Comparison of ENCODE assay signal across 20 cellular contexts in genomic region chr11:813440-814096, GRCh38. TPM values are rescaled to one million over a fixed set of nuclear protein-coding genes. Genes with fewer than 3 reads are reported as not detected.
DNase-seq lines count a peak whose midpoint lies in the region; ATAC-seq, FAIRE-seq and TF ChIP-seq lines count a peak whose summit lies in the region.
"Had no signal": no experiment of that assay in that cellular context is flagged by ENCODE, and none has a peak within 500 bp of the region (broad histone marks: within the 10 kb centered on the region; RNA-seq: fewer than 3 reads in every experiment).

No MANE protein-coding gene starts in this region.

- H3K27me3 ChIP-seq in H1 (replicated peaks in 1 of 4; ENCODE audit: control insufficient read depth in 3 of 4, extremely low read depth in 1 of 4, insufficient read depth in 3 of 4, low read length in 3 of 4), result no peaks in the 10 kb centered on the region; a peak in 2 of 7 replicates

- CTCF ChIA-PET in A549 (lab: Yijun Ruan, JAX) (interaction anchor here (0.8 kb wide), 1 partner anchor 9 kb away, joined by 3 read pairs; no protein-coding TSS in a partner anchor), OCI-LY7 (lab: Charles Lee; ENCODE audit: unreplicated experiment) (no interaction called here), H1 (lab: Charles Lee; ENCODE audit: partially characterized antibody) (interaction anchor here (0.6 to 2.2 kb wide), 2 partner anchors 21 kb away, joined by 3 to 5 read pairs; no protein-coding TSS in a partner anchor)

- H3K79me2 ChIP-seq in OCI-LY7 (ENCODE audit: insufficient read depth, low read depth, low read length) (peaks cover 32% of the 10 kb centered on the region), H1 (ENCODE audit: control insufficient read depth in 1 of 2, insufficient read depth in 2 of 2, low read length in 2 of 2) (peaks cover 7 to 31% of the 10 kb centered on the region in 2 experiments; a peak in 3 of 4 replicates)

- no peak overlapping the region for H3K9ac ChIP-seq in H1 (replicated peaks in 1 of 4; ENCODE audit: extremely low read depth in 1 of 4, low read depth in 3 of 4, low read length in 3 of 4)

- DNase-seq in A549 (ENCODE audit: low read depth in 1 of 2, low spot score in 1 of 2) (no peak), GM12892 (ENCODE audit: insufficient read length) (no peak), OCI-LY7 (ENCODE audit: low spot score) (no peak), H1 (ENCODE audit: low read depth in 1 of 2, low spot score in 2 of 2) (no peak), NCI-H69 (lab: John Stamatoyannopoulos, UW) (no peak), activated gamma-delta T cell (lab: John Stamatoyannopoulos, UW) (no peak), RPMI8226 (no peak)
- DNase-seq in stimulated activated CD4-positive, alpha-beta T cell treated with anti-CD3 and anti-CD28 coated beads, Interleukin-15, amount 100 ng/mL, for 24 hours, result no peak
- DNase-seq: activated CD4-positive, alpha-beta T cell treated with anti-CD3 and anti-CD28 coated beads for 1 hour; activated T-cell treated with anti-CD3 and anti-CD28 coated beads, Interleukin-2, amount 50 U/mL, for 4 hours; DMS79; foreskin melanocyte; naive thymus-derived CD8-positive, alpha-beta T cell; NCI-H2081; substantia nigra; T-helper 17 cell had no signal

- POLR2A ChIA-PET in A549 (lab: Yijun Ruan, JAX) (interaction anchor here (1.2 kb wide), 1 partner anchor 27 kb away, joined by 3 read pairs; no protein-coding TSS in a partner anchor), OCI-LY7 (lab: Charles Lee) (no interaction called here), H1 (lab: Charles Lee; ENCODE audit: partially characterized antibody) (interaction anchor here (0.5 to 53.0 kb wide), 12 partner anchors 2 to 277 kb away, joined by 3 to 1917 read pairs (median 4); partner anchors contain the start of genes CD151, CEND1, CRACR2B and GATD1)

- H3K4me3 ChIP-seq in A549 (no peak overlapping the region), OCI-LY7 (ENCODE audit: low read depth, low read length, poor library complexity, severe bottlenecking) (no peak overlapping the region), H1 (ENCODE audit: extremely low read depth in 1 of 4, insufficient read depth in 2 of 4, low read depth in 3 of 4, low read length in 4 of 4) (no peak overlapping the region)
- H3K4me3 ChIP-seq: lung had no signal

- intact Hi-C loops in OCI-LY7 (cut with micrococcal nuclease; ENCODE audit: unreplicated experiment), result no loop called here

- H4K20me1 ChIP-seq in OCI-LY7 (ENCODE audit: insufficient read depth, low read length), result peaks cover 17% of the 10 kb centered on the region; the same call in 1 of the 2 replicates
- peaks cover 10 to 22% of the 10 kb centered on the region in 2 experiments for H4K20me1 ChIP-seq in H1 (replicated peaks in 1 of 2; ENCODE audit: control insufficient read depth in 1 of 2, insufficient read depth in 2 of 2, low read length in 2 of 2)

- H2BK12ac ChIP-seq in H1 (ENCODE audit: low read depth, low read length), result no peak overlapping the region

- no peaks in the 10 kb centered on the region for H3K9me2 ChIP-seq in OCI-LY7 (ENCODE audit: insufficient read depth, low read length)

- no peak for TF ChIP-seq RAD21 in A549 (conservative IDR thresholded peaks at IDR 0.05 in 1 of 2, IDR thresholded peaks at IDR 0.05 in 1 of 2)
- no peak for TF ChIP-seq RAD21 in H1 (IDR thresholded peaks at IDR 0.05 in 1 of 2, conservative IDR thresholded peaks at IDR 0.05 in 1 of 2; ENCODE audit: low read depth in 2 of 2, low read length in 2 of 2)

- H2AFZ ChIP-seq in OCI-LY7 (ENCODE audit: low read length) (no peak overlapping the region), H1 (ENCODE audit: low read length) (no peak overlapping the region)

- no peak overlapping the region; the same call in 1 of the 2 replicates for H4K8ac ChIP-seq in H1 (ENCODE audit: extremely low read depth, insufficient read depth, low read length)

- TF ChIP-seq POLR2A in A549 (IDR thresholded peaks at IDR 0.05; ENCODE audit: low read length) (no peak), GM12892 (IDR thresholded peaks at IDR 0.05; ENCODE audit: low read depth, low read length) (peak; percentile 87), H1 (IDR thresholded peaks at IDR 0.05; ENCODE audit: control extremely low read depth in 1 of 2, low read depth in 2 of 2, low read length in 2 of 2) (peak; percentile 73 to 77)

- no peak overlapping the region for H4K5ac ChIP-seq in H1 (ENCODE audit: insufficient read length, low read depth, low read length)

- no peak overlapping the region for H3K14ac ChIP-seq in H1 (ENCODE audit: insufficient read length)

- no peak for TF ChIP-seq CTCF in A549 (IDR thresholded peaks at IDR 0.05)
- no peak for TF ChIP-seq CTCF in OCI-LY7 (conservative IDR thresholded peaks at IDR 0.05; ENCODE audit: low read length)
- TF ChIP-seq CTCF in H1 (IDR thresholded peaks at IDR 0.05; ENCODE audit: control extremely low read depth in 1 of 3, insufficient read depth in 1 of 3, low read depth in 1 of 3, low read length in 3 of 3), result no peak

- H3K36me3 ChIP-seq in OCI-LY7 (ENCODE audit: insufficient read depth, low read length) (peaks cover 62% of the 10 kb centered on the region), H1 (ENCODE audit: control insufficient read depth in 2 of 4, insufficient read depth in 4 of 4, low read length in 3 of 4) (peaks cover 16 to 29% (median 26%) of the 10 kb centered on the region in 4 experiments)

- no peak overlapping the region for H2BK20ac ChIP-seq in H1 (ENCODE audit: low read length)

- peak overlapping the region; percentile 73; the same call in 1 of the 2 replicates for H2BK5ac ChIP-seq in H1 (ENCODE audit: low read depth, low read length)

- H3K9me3 ChIP-seq in A549, result no peaks in the 10 kb centered on the region
- no peaks in the 10 kb centered on the region for H3K9me3 ChIP-seq in OCI-LY7 (ENCODE audit: low read length)
- H3K9me3 ChIP-seq in H1 (ENCODE audit: insufficient read depth in 2 of 2, low read depth in 1 of 2, low read length in 1 of 2), result no peaks in the 10 kb centered on the region

- H3K18ac ChIP-seq in H1 (ENCODE audit: extremely low read depth, low read length), result no peak overlapping the region

- TF ChIP-seq EP300 in A549 (IDR thresholded peaks at IDR 0.05) (no peak), H1 (IDR thresholded peaks at IDR 0.05; ENCODE audit: borderline replicate concordance in 1 of 2, low read depth in 2 of 2, low read length in 2 of 2) (no peak)

- no peak overlapping the region for H3K23ac ChIP-seq in H1 (ENCODE audit: insufficient read length)

- no TSS peak for BruUV-seq in OCI-LY7 (replicated peaks; lab: Mats Ljungman, UMichigan)

- H3K56ac ChIP-seq in H1 (replicated peaks; ENCODE audit: insufficient read length, low read depth, low read length), result no peak overlapping the region

- H3K4me1 ChIP-seq in A549 (peaks cover 34% of the 10 kb centered on the region), OCI-LY7 (ENCODE audit: insufficient read depth, low read length, poor library complexity, severe bottlenecking) (peaks cover 32% of the 10 kb centered on the region), H1 (replicated peaks in 1 of 4; ENCODE audit: control insufficient read depth in 3 of 4, insufficient read depth in 4 of 4, low read length in 3 of 4) (peaks cover under 1 to 13% (median 4%) of the 10 kb centered on the region in 4 experiments; a peak in 6 of 7 replicates)

- no peak overlapping the region for H2BK120ac ChIP-seq in H1 (replicated peaks; ENCODE audit: low read depth, low read length)

- WGBS in A549 (ENCODE audit: missing lambda C conversion rate), result 81% methylated on average over 8 of the region's 9 CpGs
- WGBS in H1 (ENCODE audit: extremely low coverage in 1 of 2, insufficient coverage in 1 of 2, insufficient read length in 1 of 2, insufficient replicate concordance in 2 of 2, low coverage in 1 of 2, low lambda C conversion rate in 2 of 2, missing lambda C conversion rate in 1 of 2), 2 experiments, result 87% methylated on average over 9 of the region's 9 CpGs; no CpG with 5 or more reads in 1 of the 2 experiments

- H2BK15ac ChIP-seq in H1 (ENCODE audit: low read length), result no peak overlapping the region

- no peaks in the 10 kb centered on the region for H3K79me1 ChIP-seq in H1 (ENCODE audit: low read depth, low read length)

- H3K4me2 ChIP-seq in A549, result no peak overlapping the region
- no peak overlapping the region for H3K4me2 ChIP-seq in OCI-LY7 (ENCODE audit: low read length)
- no peak overlapping the region for H3K4me2 ChIP-seq in H1 (ENCODE audit: insufficient read depth in 1 of 2, low read depth in 2 of 2, low read length in 2 of 2)

- H3K23me2 ChIP-seq in H1 (ENCODE audit: low read depth, low read length), result peaks cover 5% of the 10 kb centered on the region; the same call in 1 of the 2 replicates

- no peak overlapping the region for H4K91ac ChIP-seq in H1 (replicated peaks; ENCODE audit: insufficient read length, low read length)

- FAIRE-seq in A549 (lab: Jason Lieb, UNC) (no peak), GM12892 (lab: Jason Lieb, UNC) (no peak), H1 (lab: Jason Lieb, UNC) (no peak)
- FAIRE-seq: endometrium, H54 had no signal

- peak overlapping the region; percentile 82; the same call in 1 of the 2 replicates for H2AK5ac ChIP-seq in H1 (ENCODE audit: low read depth, low read length)

- 0 out of 6 replicates have a peak overlapping the region, but pooled peaks of 1 of the 2 experiments have one; percentile 6 for H3K27ac ChIP-seq in A549
- H3K27ac ChIP-seq in OCI-LY7 (ENCODE audit: low read depth, low read length, poor library complexity, severe bottlenecking), result peak overlapping the region; percentile 34
- no peak overlapping the region for H3K27ac ChIP-seq in H1 (ENCODE audit: low read depth, low read length)

- H3K4ac ChIP-seq in H1 (replicated peaks; ENCODE audit: insufficient read length, low read depth, low read length), result no peak overlapping the region

- ATAC-seq in A549, result no peak
- ATAC-seq: activated T-cell treated with anti-CD3 and anti-CD28 coated beads, Interleukin-2, amount 50 U/mL, for 4 hours; naive thymus-derived CD8-positive, alpha-beta T cell; Right ventricle myocardium inferior; T-helper 17 cell had no signal

RNA-seq across cellular contexts. Expression of gene RPLP2, which starts 3.8 kb away (rescaled TPM):
- polyA plus RNA-seq in A549 (2011; rRNA removed), result 1,346 and 1,493 TPM in 2 replicates
- polyA plus RNA-seq in A549 (2012; cell fraction: cytosol; rRNA removed), result 3,184 and 3,866 TPM in 2 replicates
- polyA plus RNA-seq in A549 (2012; cell fraction: nucleus; rRNA removed), result 1,421 and 2,115 TPM in 2 replicates
- polyA plus RNA-seq in A549 (2017; fragmentation: RNase III; extraction: RNeasy Plus Mini Kit Qiagen cat#74134 plus additional on column Dnase treatment), result 2,443 to 2,621 TPM (median 2,508 TPM) in 3 replicates
- 823 and 964 TPM in 2 replicates for polyA minus RNA-seq in A549 (2011; rRNA and poly(A)+ RNA removed)
- 3,963 TPM for polyA plus RNA-seq in GM12892 (2012; ENCODE audit: missing spikeins)
- 1,564 and 1,687 TPM in 2 replicates for total RNA-seq in OCI-LY7 (2014; rRNA removed; shearing (Covaris generic))
- 3,121 and 3,147 TPM in 2 replicates for total RNA-seq in OCI-LY7 (2022)
- 2,084 and 2,106 TPM in 2 replicates for total RNA-seq in H1 (2021; fragmentation: NEBNext Ultra II Directional; extraction: Animal tissue kit (Norgen Biotek cat#: 25700))
- 1,789 and 2,639 TPM in 2 replicates for polyA plus RNA-seq in H1 (2011; rRNA removed)
- 1,146 TPM for polyA plus RNA-seq in H1 (2011; cell fraction: cytosol; rRNA removed)
- polyA plus RNA-seq in H1 (2011; cell fraction: nucleus; rRNA removed), result 1,249 TPM
- polyA plus RNA-seq in H1 (2012, experiment 1 of 2), result 1,130 to 2,648 TPM (median 2,424 TPM) in 4 replicates
- polyA plus RNA-seq in H1 (2012, experiment 2 of 2), result 2,408 TPM
- polyA plus RNA-seq in H1 (2013, experiment 1 of 2), result 5,318 TPM
- polyA plus RNA-seq in H1 (2013, experiment 2 of 2), result 5,353 TPM
- 261 and 360 TPM in 2 replicates for polyA minus RNA-seq in H1 (2011; rRNA and poly(A)+ RNA removed)
- 688 TPM for polyA minus RNA-seq in H1 (2011; cell fraction: cytosol; rRNA and poly(A)+ RNA removed)
- polyA minus RNA-seq in H1 (2011; cell fraction: nucleus; rRNA and poly(A)+ RNA removed), result 328 TPM

RNA-seq across cellular contexts. Expression of gene PNPLA2, which starts 5.1 kb away (rescaled TPM):
- polyA plus RNA-seq in A549 (2011; rRNA removed), result 13.2 and 16.1 TPM in 2 replicates
- 45.8 and 63.3 TPM in 2 replicates for polyA plus RNA-seq in A549 (2012; cell fraction: cytosol; rRNA removed)
- polyA plus RNA-seq in A549 (2012; cell fraction: nucleus; rRNA removed), result 114 and 198 TPM in 2 replicates
- 25.1 to 29.2 TPM (median 25.4 TPM) in 3 replicates for polyA plus RNA-seq in A549 (2017; fragmentation: RNase III; extraction: RNeasy Plus Mini Kit Qiagen cat#74134 plus additional on column Dnase treatment)
- polyA minus RNA-seq in A549 (2011; rRNA and poly(A)+ RNA removed), result 33.9 and 38.8 TPM in 2 replicates
- polyA plus RNA-seq in GM12892 (2012; ENCODE audit: missing spikeins), result 5.5 TPM
- total RNA-seq in OCI-LY7 (2014; rRNA removed; shearing (Covaris generic)), result 15.1 and 19.8 TPM in 2 replicates
- 41.2 and 57.5 TPM in 2 replicates for total RNA-seq in OCI-LY7 (2022)
- total RNA-seq in H1 (2021; fragmentation: NEBNext Ultra II Directional; extraction: Animal tissue kit (Norgen Biotek cat#: 25700)), result 62.1 and 62.2 TPM in 2 replicates
- 30.9 and 63.7 TPM in 2 replicates for polyA plus RNA-seq in H1 (2011; rRNA removed)
- 23.5 TPM for polyA plus RNA-seq in H1 (2011; cell fraction: cytosol; rRNA removed)
- 272 TPM for polyA plus RNA-seq in H1 (2011; cell fraction: nucleus; rRNA removed)
- 27.2 to 66.6 TPM (median 57.4 TPM) in 4 replicates for polyA plus RNA-seq in H1 (2012, experiment 1 of 2)
- 30.4 TPM for polyA plus RNA-seq in H1 (2012, experiment 2 of 2)
- polyA plus RNA-seq in H1 (2013, experiment 1 of 2), result 53.9 TPM
- polyA plus RNA-seq in H1 (2013, experiment 2 of 2), result 50.2 TPM
- 20.4 and 30.0 TPM in 2 replicates for polyA minus RNA-seq in H1 (2011; rRNA and poly(A)+ RNA removed)
- 34.8 TPM for polyA minus RNA-seq in H1 (2011; cell fraction: cytosol; rRNA and poly(A)+ RNA removed)
- 76.6 TPM for polyA minus RNA-seq in H1 (2011; cell fraction: nucleus; rRNA and poly(A)+ RNA removed)

RNA-seq across cellular contexts. Expression of gene PIDD1, which starts 8.5 kb away (rescaled TPM):
- polyA plus RNA-seq in A549 (2011; rRNA removed), result 6.3 and 6.5 TPM in 2 replicates
- polyA plus RNA-seq in A549 (2012; cell fraction: cytosol; rRNA removed), result 17.5 and 23.5 TPM in 2 replicates
- polyA plus RNA-seq in A549 (2012; cell fraction: nucleus; rRNA removed), result 117 and 172 TPM in 2 replicates
- 15.7 to 19.0 TPM (median 18.9 TPM) in 3 replicates for polyA plus RNA-seq in A549 (2017; fragmentation: RNase III; extraction: RNeasy Plus Mini Kit Qiagen cat#74134 plus additional on column Dnase treatment)
- polyA minus RNA-seq in A549 (2011; rRNA and poly(A)+ RNA removed), result 2.7 and 4.4 TPM in 2 replicates
- 5.0 TPM for polyA plus RNA-seq in GM12892 (2012; ENCODE audit: missing spikeins)
- total RNA-seq in OCI-LY7 (2014; rRNA removed; shearing (Covaris generic)), result 31.2 and 33.6 TPM in 2 replicates
- total RNA-seq in OCI-LY7 (2022), result 47.7 and 49.1 TPM in 2 replicates
- total RNA-seq in H1 (2021; fragmentation: NEBNext Ultra II Directional; extraction: Animal tissue kit (Norgen Biotek cat#: 25700)), result 18.9 and 24.9 TPM in 2 replicates
- polyA plus RNA-seq in H1 (2011; rRNA removed), result 26.1 and 51.4 TPM in 2 replicates
- polyA plus RNA-seq in H1 (2011; cell fraction: cytosol; rRNA removed), result 30.7 TPM
- 219 TPM for polyA plus RNA-seq in H1 (2011; cell fraction: nucleus; rRNA removed)
- polyA plus RNA-seq in H1 (2012, experiment 1 of 2), result 12.3 to 30.0 TPM (median 25.6 TPM) in 4 replicates
- polyA plus RNA-seq in H1 (2012, experiment 2 of 2), result 17.5 TPM
- 20.9 TPM for polyA plus RNA-seq in H1 (2013, experiment 1 of 2)
- 18.5 TPM for polyA plus RNA-seq in H1 (2013, experiment 2 of 2)
- 5.4 and 5.8 TPM in 2 replicates for polyA minus RNA-seq in H1 (2011; rRNA and poly(A)+ RNA removed)
- 13.4 TPM for polyA minus RNA-seq in H1 (2011; cell fraction: cytosol; rRNA and poly(A)+ RNA removed)
- polyA minus RNA-seq in H1 (2011; cell fraction: nucleus; rRNA and poly(A)+ RNA removed), result 47.6 TPM

RNA-seq across cellular contexts. Expression of gene CRACR2B, which starts 14.2 kb away (rescaled TPM):
- polyA plus RNA-seq in A549 (2011; rRNA removed), result 1.2 and 1.8 TPM in 2 replicates
- polyA plus RNA-seq in A549 (2012; cell fraction: cytosol; rRNA removed), result 2.9 and 3.3 TPM in 2 replicates
- polyA plus RNA-seq in A549 (2012; cell fraction: nucleus; rRNA removed), result 8.2 and 9.3 TPM in 2 replicates
- polyA plus RNA-seq in A549 (2017; fragmentation: RNase III; extraction: RNeasy Plus Mini Kit Qiagen cat#74134 plus additional on column Dnase treatment), result 3.0 to 3.3 TPM (median 3.1 TPM) in 3 replicates
- polyA minus RNA-seq in A549 (2011; rRNA and poly(A)+ RNA removed), result 0.70 and 1.2 TPM in 2 replicates
- 1.6 TPM for polyA plus RNA-seq in GM12892 (2012; ENCODE audit: missing spikeins)
- total RNA-seq in OCI-LY7 (2014; rRNA removed; shearing (Covaris generic)), result 2.2 and 2.8 TPM in 2 replicates
- total RNA-seq in OCI-LY7 (2022), result 20.1 and 21.0 TPM in 2 replicates
- total RNA-seq in H1 (2021; fragmentation: NEBNext Ultra II Directional; extraction: Animal tissue kit (Norgen Biotek cat#: 25700)), result 26.4 and 29.3 TPM in 2 replicates
- 18.2 and 34.9 TPM in 2 replicates for polyA plus RNA-seq in H1 (2011; rRNA removed)
- polyA plus RNA-seq in H1 (2011; cell fraction: cytosol; rRNA removed), result 27.3 TPM
- 119 TPM for polyA plus RNA-seq in H1 (2011; cell fraction: nucleus; rRNA removed)
- polyA plus RNA-seq in H1 (2012, experiment 1 of 2), result 11.5 to 25.5 TPM (median 19.6 TPM) in 4 replicates
- polyA plus RNA-seq in H1 (2012, experiment 2 of 2), result 13.0 TPM
- 19.0 TPM for polyA plus RNA-seq in H1 (2013, experiment 1 of 2)
- 17.3 TPM for polyA plus RNA-seq in H1 (2013, experiment 2 of 2)
- 2.3 and 2.9 TPM in 2 replicates for polyA minus RNA-seq in H1 (2011; rRNA and poly(A)+ RNA removed)
- 10.1 TPM for polyA minus RNA-seq in H1 (2011; cell fraction: cytosol; rRNA and poly(A)+ RNA removed)
- polyA minus RNA-seq in H1 (2011; cell fraction: nucleus; rRNA and poly(A)+ RNA removed), result 19.8 TPM

RNA-seq across cellular contexts. Expression of gene SLC25A22, which starts 15.5 kb away (rescaled TPM):
- 11.6 and 13.5 TPM in 2 replicates for polyA plus RNA-seq in A549 (2011; rRNA removed)
- 43.6 and 50.2 TPM in 2 replicates for polyA plus RNA-seq in A549 (2012; cell fraction: cytosol; rRNA removed)
- 85.4 and 116 TPM in 2 replicates for polyA plus RNA-seq in A549 (2012; cell fraction: nucleus; rRNA removed)
- polyA plus RNA-seq in A549 (2017; fragmentation: RNase III; extraction: RNeasy Plus Mini Kit Qiagen cat#74134 plus additional on column Dnase treatment), result 18.7 to 21.8 TPM (median 19.5 TPM) in 3 replicates
- polyA minus RNA-seq in A549 (2011; rRNA and poly(A)+ RNA removed), result 4.5 and 15.8 TPM in 2 replicates
- 5.7 TPM for polyA plus RNA-seq in GM12892 (2012; ENCODE audit: missing spikeins)
- total RNA-seq in OCI-LY7 (2014; rRNA removed; shearing (Covaris generic)), result 22.7 and 30.8 TPM in 2 replicates
- total RNA-seq in OCI-LY7 (2022), result 46.2 and 50.9 TPM in 2 replicates
- 48.0 and 54.3 TPM in 2 replicates for total RNA-seq in H1 (2021; fragmentation: NEBNext Ultra II Directional; extraction: Animal tissue kit (Norgen Biotek cat#: 25700))
- 31.5 and 52.0 TPM in 2 replicates for polyA plus RNA-seq in H1 (2011; rRNA removed)
- polyA plus RNA-seq in H1 (2011; cell fraction: cytosol; rRNA removed), result 22.1 TPM
- polyA plus RNA-seq in H1 (2011; cell fraction: nucleus; rRNA removed), result 98.2 TPM
- polyA plus RNA-seq in H1 (2012, experiment 1 of 2), result 21.5 to 44.0 TPM (median 35.8 TPM) in 4 replicates
- polyA plus RNA-seq in H1 (2012, experiment 2 of 2), result 29.6 TPM
- polyA plus RNA-seq in H1 (2013, experiment 1 of 2), result 24.3 TPM
- 24.4 TPM for polyA plus RNA-seq in H1 (2013, experiment 2 of 2)
- polyA minus RNA-seq in H1 (2011; rRNA and poly(A)+ RNA removed), result 18.7 and 26.7 TPM in 2 replicates
- 21.4 TPM for polyA minus RNA-seq in H1 (2011; cell fraction: cytosol; rRNA and poly(A)+ RNA removed)
- polyA minus RNA-seq in H1 (2011; cell fraction: nucleus; rRNA and poly(A)+ RNA removed), result 27.1 TPM

Comparison
In these comparisons a context has a peak if more than half of its experiments do, and no peak if none do; other contexts are left out.
1. Of the 18 proteins assayed by ChIP-seq in both H1 and A549: peak only in H1: MAX and POLR2A; only in A549: none; in both: none; in neither: 15; mixed calls (peak in some experiments, not most) for 1.